In the genomic region with DNA sequence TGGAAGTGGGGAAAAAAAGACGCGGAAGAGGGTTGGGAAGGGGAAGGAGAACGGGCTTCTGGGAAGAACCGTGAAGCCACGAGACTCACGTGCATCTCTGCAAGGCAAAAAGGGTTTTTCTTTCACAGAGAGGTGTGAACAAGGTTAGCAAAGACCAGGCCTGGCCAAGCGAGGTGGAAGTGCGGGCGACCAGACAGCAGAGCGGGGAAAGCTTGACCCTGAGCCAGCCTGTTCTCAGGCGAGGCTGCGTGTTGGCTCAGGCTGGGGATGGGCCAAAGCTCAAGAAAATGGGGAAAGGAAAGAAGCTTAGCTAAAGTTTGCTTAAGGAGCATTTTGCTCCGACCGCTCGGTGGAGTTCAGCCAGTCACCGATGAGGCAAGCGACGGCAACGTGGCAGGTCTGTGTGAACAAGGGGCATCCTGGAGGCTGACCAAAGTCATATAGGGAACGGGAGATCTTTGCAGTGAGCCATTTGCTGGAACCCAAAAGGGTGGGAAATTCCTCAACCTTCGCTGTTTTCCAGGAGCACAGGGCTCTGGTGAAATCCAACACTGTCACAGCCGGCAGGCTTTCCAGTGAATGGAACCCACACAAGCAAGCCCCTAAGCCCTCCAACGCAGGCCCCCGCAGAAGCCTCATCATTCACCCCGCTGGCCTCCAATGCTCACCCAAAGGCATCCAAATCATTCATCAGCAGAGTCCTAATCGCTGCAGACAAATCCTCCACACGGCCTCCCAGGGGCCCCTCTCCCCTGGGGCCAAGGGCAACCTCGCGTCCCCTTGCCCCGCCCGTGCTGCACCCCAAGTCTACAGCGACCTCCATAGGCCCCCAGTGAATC, we compare ENCODE assay signal across 1 cellular context.
TF ChIP-seq lines count a peak whose summit lies in the region.

No MANE protein-coding gene starts in this region.

TF ChIP-seq in GM23338, 12 proteins besides CTCF, POLR2A, EP300 and RAD21:
- TF ChIP-seq STAT1 (IDR thresholded peaks at IDR 0.05; ENCODE audit: unreplicated experiment) (no peak), EZH2 (IDR thresholded peaks at IDR 0.05; ENCODE audit: low read depth, unreplicated experiment) (no peak), POLR2AphosphoS5 (IDR thresholded peaks at IDR 0.05; ENCODE audit: low read depth) (no peak), ZNF114 (CRISPR knock-in tag; IDR thresholded peaks at IDR 0.05) (no peak), CREB1 (CRISPR knock-in tag; IDR thresholded peaks at IDR 0.05; ENCODE audit: low read depth) (no peak), NANOG (IDR thresholded peaks at IDR 0.05; ENCODE audit: borderline replicate concordance) (no peak), JUNB (IDR thresholded peaks at IDR 0.05; ENCODE audit: unreplicated experiment) (no peak), EZH2phosphoT487 (IDR thresholded peaks at IDR 0.05; ENCODE audit: unreplicated experiment) (no peak), ZNF331 (CRISPR knock-in tag; IDR thresholded peaks at IDR 0.05; ENCODE audit: low read depth) (no peak)
- TF ChIP-seq, protein P1, sequence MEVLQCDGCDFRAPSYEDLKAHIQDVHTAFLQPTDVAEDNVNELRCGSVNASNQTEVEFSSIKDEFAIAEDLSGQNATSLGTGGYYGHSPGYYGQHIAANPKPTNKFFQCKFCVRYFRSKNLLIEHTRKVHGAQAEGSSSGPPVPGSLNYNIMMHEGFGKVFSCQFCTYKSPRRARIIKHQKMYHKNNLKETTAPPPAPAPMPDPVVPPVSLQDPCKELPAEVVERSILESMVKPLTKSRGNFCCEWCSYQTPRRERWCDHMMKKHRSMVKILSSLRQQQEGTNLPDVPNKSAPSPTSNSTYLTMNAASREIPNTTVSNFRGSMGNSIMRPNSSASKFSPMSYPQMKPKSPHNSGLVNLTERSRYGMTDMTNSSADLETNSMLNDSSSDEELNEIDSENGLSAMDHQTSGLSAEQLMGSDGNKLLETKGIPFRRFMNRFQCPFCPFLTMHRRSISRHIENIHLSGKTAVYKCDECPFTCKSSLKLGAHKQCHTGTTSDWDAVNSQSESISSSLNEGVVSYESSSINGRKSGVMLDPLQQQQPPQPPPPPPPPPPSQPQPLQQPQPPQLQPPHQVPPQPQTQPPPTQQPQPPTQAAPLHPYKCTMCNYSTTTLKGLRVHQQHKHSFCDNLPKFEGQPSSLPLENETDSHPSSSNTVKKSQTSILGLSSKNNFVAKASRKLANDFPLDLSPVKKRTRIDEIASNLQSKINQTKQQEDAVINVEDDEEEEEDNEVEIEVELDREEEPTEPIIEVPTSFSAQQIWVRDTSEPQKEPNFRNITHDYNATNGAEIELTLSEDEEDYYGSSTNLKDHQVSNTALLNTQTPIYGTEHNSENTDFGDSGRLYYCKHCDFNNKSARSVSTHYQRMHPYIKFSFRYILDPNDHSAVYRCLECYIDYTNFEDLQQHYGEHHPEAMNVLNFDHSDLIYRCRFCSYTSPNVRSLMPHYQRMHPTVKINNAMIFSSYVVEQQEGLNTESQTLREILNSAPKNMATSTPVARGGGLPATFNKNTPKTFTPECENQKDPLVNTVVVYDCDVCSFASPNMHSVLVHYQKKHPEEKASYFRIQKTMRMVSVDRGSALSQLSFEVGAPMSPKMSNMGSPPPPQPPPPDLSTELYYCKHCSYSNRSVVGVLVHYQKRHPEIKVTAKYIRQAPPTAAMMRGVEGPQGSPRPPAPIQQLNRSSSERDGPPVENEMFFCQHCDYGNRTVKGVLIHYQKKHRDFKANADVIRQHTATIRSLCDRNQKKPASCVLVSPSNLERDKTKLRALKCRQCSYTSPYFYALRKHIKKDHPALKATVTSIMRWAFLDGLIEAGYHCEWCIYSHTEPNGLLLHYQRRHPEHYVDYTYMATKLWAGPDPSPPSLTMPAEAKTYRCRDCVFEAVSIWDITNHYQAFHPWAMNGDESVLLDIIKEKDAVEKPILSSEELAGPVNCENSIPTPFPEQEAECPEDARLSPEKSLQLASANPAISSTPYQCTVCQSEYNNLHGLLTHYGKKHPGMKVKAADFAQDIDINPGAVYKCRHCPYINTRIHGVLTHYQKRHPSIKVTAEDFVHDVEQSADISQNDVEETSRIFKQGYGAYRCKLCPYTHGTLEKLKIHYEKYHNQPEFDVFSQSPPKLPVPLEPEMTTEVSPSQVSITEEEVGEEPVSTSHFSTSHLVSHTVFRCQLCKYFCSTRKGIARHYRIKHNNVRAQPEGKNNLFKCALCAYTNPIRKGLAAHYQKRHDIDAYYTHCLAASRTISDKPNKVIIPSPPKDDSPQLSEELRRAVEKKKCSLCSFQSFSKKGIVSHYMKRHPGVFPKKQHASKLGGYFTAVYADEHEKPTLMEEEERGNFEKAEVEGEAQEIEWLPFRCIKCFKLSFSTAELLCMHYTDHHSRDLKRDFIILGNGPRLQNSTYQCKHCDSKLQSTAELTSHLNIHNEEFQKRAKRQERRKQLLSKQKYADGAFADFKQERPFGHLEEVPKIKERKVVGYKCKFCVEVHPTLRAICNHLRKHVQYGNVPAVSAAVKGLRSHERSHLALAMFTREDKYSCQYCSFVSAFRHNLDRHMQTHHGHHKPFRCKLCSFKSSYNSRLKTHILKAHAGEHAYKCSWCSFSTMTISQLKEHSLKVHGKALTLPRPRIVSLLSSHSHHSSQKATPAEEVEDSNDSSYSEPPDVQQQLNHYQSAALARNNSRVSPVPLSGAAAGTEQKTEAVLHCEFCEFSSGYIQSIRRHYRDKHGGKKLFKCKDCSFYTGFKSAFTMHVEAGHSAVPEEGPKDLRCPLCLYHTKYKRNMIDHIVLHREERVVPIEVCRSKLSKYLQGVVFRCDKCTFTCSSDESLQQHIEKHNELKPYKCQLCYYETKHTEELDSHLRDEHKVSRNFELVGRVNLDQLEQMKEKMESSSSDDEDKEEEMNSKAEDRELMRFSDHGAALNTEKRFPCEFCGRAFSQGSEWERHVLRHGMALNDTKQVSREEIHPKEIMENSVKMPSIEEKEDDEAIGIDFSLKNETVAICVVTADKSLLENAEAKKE (CRISPR knock-in tag; IDR thresholded peaks at IDR 0.05) = no peak
- TF ChIP-seq, protein P2, sequence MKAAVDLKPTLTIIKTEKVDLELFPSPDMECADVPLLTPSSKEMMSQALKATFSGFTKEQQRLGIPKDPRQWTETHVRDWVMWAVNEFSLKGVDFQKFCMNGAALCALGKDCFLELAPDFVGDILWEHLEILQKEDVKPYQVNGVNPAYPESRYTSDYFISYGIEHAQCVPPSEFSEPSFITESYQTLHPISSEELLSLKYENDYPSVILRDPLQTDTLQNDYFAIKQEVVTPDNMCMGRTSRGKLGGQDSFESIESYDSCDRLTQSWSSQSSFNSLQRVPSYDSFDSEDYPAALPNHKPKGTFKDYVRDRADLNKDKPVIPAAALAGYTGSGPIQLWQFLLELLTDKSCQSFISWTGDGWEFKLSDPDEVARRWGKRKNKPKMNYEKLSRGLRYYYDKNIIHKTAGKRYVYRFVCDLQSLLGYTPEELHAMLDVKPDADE (IDR thresholded peaks at IDR 0.05) = no peak
- TF ChIP-seq, protein P3, sequence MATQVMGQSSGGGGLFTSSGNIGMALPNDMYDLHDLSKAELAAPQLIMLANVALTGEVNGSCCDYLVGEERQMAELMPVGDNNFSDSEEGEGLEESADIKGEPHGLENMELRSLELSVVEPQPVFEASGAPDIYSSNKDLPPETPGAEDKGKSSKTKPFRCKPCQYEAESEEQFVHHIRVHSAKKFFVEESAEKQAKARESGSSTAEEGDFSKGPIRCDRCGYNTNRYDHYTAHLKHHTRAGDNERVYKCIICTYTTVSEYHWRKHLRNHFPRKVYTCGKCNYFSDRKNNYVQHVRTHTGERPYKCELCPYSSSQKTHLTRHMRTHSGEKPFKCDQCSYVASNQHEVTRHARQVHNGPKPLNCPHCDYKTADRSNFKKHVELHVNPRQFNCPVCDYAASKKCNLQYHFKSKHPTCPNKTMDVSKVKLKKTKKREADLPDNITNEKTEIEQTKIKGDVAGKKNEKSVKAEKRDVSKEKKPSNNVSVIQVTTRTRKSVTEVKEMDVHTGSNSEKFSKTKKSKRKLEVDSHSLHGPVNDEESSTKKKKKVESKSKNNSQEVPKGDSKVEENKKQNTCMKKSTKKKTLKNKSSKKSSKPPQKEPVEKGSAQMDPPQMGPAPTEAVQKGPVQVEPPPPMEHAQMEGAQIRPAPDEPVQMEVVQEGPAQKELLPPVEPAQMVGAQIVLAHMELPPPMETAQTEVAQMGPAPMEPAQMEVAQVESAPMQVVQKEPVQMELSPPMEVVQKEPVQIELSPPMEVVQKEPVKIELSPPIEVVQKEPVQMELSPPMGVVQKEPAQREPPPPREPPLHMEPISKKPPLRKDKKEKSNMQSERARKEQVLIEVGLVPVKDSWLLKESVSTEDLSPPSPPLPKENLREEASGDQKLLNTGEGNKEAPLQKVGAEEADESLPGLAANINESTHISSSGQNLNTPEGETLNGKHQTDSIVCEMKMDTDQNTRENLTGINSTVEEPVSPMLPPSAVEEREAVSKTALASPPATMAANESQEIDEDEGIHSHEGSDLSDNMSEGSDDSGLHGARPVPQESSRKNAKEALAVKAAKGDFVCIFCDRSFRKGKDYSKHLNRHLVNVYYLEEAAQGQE (IDR thresholded peaks at IDR 0.05; ENCODE audit: unreplicated experiment) = no peak
